In genomic region chr13:106484755-106485193, GRCh38 we compare ENCODE assay signal across 18 cellular contexts. TPM values are rescaled to one million over a fixed set of nuclear protein-coding genes. Genes with fewer than 3 reads are reported as not detected.
DNase-seq lines count a peak whose midpoint lies in the region; ATAC-seq and TF ChIP-seq lines count a peak whose summit lies in the region.
"Had no signal": no experiment of that assay in that cellular context is flagged by ENCODE, and none has a peak within 500 bp of the region (broad histone marks: within the 10 kb centered on the region; RNA-seq: fewer than 3 reads in every experiment).

No MANE protein-coding gene starts in this region.

- H3K9me3 Mint-ChIP-seq in activated T-cell treated with anti-CD3 and anti-CD28 coated beads, Interleukin-2, amount 50 U/mL, for 72 hours: peaks cover 0 to 3% of the 10 kb centered on the region in 2 donors
- H3K9me3 Mint-ChIP-seq: activated CD8-positive, alpha-beta T cell treated with anti-CD3 and anti-CD28 coated beads for 36 hours; activated naive CD4-positive, alpha-beta T cell treated with anti-CD3 and anti-CD28 coated beads, Interleukin-2, amount 10 ng/mL, durations not matched to agents 7 days and 5 days had no signal

- H3K27me3 ChIP-seq in upper lobe of left lung: no peaks in the 10 kb centered on the region

- peak overlapping the region in 3 of 4 donors; percentile 21 to 42 (median 38) for H3K27ac ChIP-seq in upper lobe of left lung
- H3K27ac ChIP-seq: C4-2B, RWPE1 had no signal

- no peaks in the 10 kb centered on the region for H3K9me3 ChIP-seq in upper lobe of left lung

- H3K27ac Mint-ChIP-seq in activated T-cell treated with anti-CD3 and anti-CD28 coated beads, Interleukin-2, amount 50 U/mL, for 72 hours: no peak overlapping the region
- H3K27ac Mint-ChIP-seq: activated CD8-positive, alpha-beta T cell treated with anti-CD3 and anti-CD28 coated beads for 36 hours; activated naive CD4-positive, alpha-beta T cell treated with anti-CD3 and anti-CD28 coated beads, Interleukin-2, amount 10 ng/mL, durations not matched to agents 7 days and 5 days; progenitor cell of endocrine pancreas had no signal

- H3K4me3 ChIP-seq in fibroblast of mammary gland (ENCODE audit: control insufficient read depth, low read depth, low read length) (no peak overlapping the region), upper lobe of left lung (peak overlapping the region in 1 of 4 donors; percentile 13)

- DNase-seq in RPMI7951 (ENCODE audit: low read depth) (peak; percentile 52), fibroblast of mammary gland (ENCODE audit: low read depth) (peak; percentile 33), mucosa of gallbladder (ENCODE audit: low spot score) (peak; percentile 23), upper lobe of left lung (no peak), HCEC 1CT (no peak)
- no peak for DNase-seq in activated T-cell treated with anti-CD3 and anti-CD28 coated beads, Interleukin-2, amount 50 U/mL, for 72 hours
- DNase-seq: activated CD8-positive, alpha-beta T cell treated with anti-CD3 and anti-CD28 coated beads for 36 hours; activated naive CD4-positive, alpha-beta T cell treated with anti-CD3 and anti-CD28 coated beads, Interleukin-2, amount 10 ng/mL, durations not matched to agents 7 days and 5 days; DND-41; KG1; mesendoderm; NCI-H1694; NCI-H524; stimulated activated CD4-positive, alpha-beta T cell treated with anti-CD3 and anti-CD28 coated beads, Interleukin-2, amount 100 ng/mL, for 24 hours had no signal

- H3K4me3 Mint-ChIP-seq in activated T-cell treated with anti-CD3 and anti-CD28 coated beads, Interleukin-2, amount 50 U/mL, for 72 hours: no peak overlapping the region
- H3K4me3 Mint-ChIP-seq: activated CD8-positive, alpha-beta T cell treated with anti-CD3 and anti-CD28 coated beads for 36 hours; activated naive CD4-positive, alpha-beta T cell treated with anti-CD3 and anti-CD28 coated beads, Interleukin-2, amount 10 ng/mL, durations not matched to agents 7 days and 5 days had no signal

- WGBS in upper lobe of left lung, 2 donors: 1 to 3% methylated on average over 9 of the region's 9 CpGs

- peaks cover 0 to 15% (median 7%) of the 10 kb centered on the region in 4 donors for H3K4me1 ChIP-seq in upper lobe of left lung

- no peak for TF ChIP-seq POLR2A in upper lobe of left lung (IDR thresholded peaks at IDR 0.05)

- no peak for TF ChIP-seq CTCF in fibroblast of mammary gland (conservative IDR thresholded peaks at IDR 0.05; ENCODE audit: control insufficient read depth, insufficient read depth, low read depth, low read length)
- peak in 1 of 6 experiments; percentile 16 for TF ChIP-seq CTCF in upper lobe of left lung (IDR thresholded peaks at IDR 0.05)

- peaks cover 56% of the 10 kb centered on the region for H3K27me3 Mint-ChIP-seq in activated T-cell treated with anti-CD3 and anti-CD28 coated beads, Interleukin-2, amount 50 U/mL, for 72 hours (ENCODE audit: low read depth)
- H3K27me3 Mint-ChIP-seq: progenitor cell of endocrine pancreas had no signal

- no peaks in the 10 kb centered on the region for H3K36me3 ChIP-seq in upper lobe of left lung

- ATAC-seq in upper lobe of left lung (ENCODE audit: low FRiP score in 2 of 2): peak; percentile 65 to 73
- no peak for ATAC-seq in activated T-cell treated with anti-CD3 and anti-CD28 coated beads, Interleukin-2, amount 50 U/mL, for 72 hours (replicated peaks in 1 of 2)
- ATAC-seq in HG02970 (IDR thresholded peaks at IDR 0.05; ENCODE audit: low FRiP score, unreplicated experiment): no peak
- ATAC-seq: activated CD8-positive, alpha-beta T cell treated with anti-CD3 and anti-CD28 coated beads for 36 hours had no signal

- no peak for TF ChIP-seq EP300 in upper lobe of left lung (IDR thresholded peaks at IDR 0.05)

- no peaks in the 10 kb centered on the region for H3K4me1 Mint-ChIP-seq in activated T-cell treated with anti-CD3 and anti-CD28 coated beads, Interleukin-2, amount 50 U/mL, for 72 hours (ENCODE audit: low read depth)
- H3K4me1 Mint-ChIP-seq: activated naive CD4-positive, alpha-beta T cell treated with anti-CD3 and anti-CD28 coated beads, Interleukin-2, amount 10 ng/mL, durations not matched to agents 7 days and 5 days had no signal

- H3K36me3 Mint-ChIP-seq in activated T-cell treated with anti-CD3 and anti-CD28 coated beads, Interleukin-2, amount 50 U/mL, for 72 hours (ENCODE audit: insufficient read depth in 2 of 2): no peaks in the 10 kb centered on the region
- H3K36me3 Mint-ChIP-seq: activated naive CD4-positive, alpha-beta T cell treated with anti-CD3 and anti-CD28 coated beads, Interleukin-2, amount 10 ng/mL, durations not matched to agents 7 days and 5 days had no signal

RNA-seq across cellular contexts. Expression of gene EFNB2, which starts 50.7 kb away (rescaled TPM):
- total RNA-seq in RPMI7951 (2014; rRNA removed; shearing (Covaris generic)): 11.6 and 14.3 TPM in 2 replicates
- total RNA-seq in mucosa of gallbladder (12.9 TPM), upper lobe of left lung (10 to 100 TPM; 23.0 to 45.7 (median 30.9) TPM)
- under 1 TPM; 0.23 to 0.24 TPM for total RNA-seq in activated T-cell treated with anti-CD3 and anti-CD28 coated beads, Interleukin-2, amount 50 U/mL, for 72 hours

Comparison
In these comparisons a context has a peak if more than half of its experiments do, and no peak if none do; other contexts are left out.
1. DNase-seq: peak in RPMI7951 (single experiment), fibroblast of mammary gland (single experiment) and mucosa of gallbladder (single experiment); none in upper lobe of left lung (0 of 2), activated T-cell treated with anti-CD3 and anti-CD28 coated beads, Interleukin-2, amount 50 U/mL, for 72 hours (0 of 2) and HCEC 1CT (single experiment).
2. ATAC-seq: peak in upper lobe of left lung (2 of 2); none in activated T-cell treated with anti-CD3 and anti-CD28 coated beads, Interleukin-2, amount 50 U/mL, for 72 hours (0 of 2) and HG02970 (single experiment).
3. RNA of gene EFNB2, which starts 50.7 kb away (total RNA-seq): 23.0 to 45.7 TPM in upper lobe of left lung, 11.6 to 14.3 TPM in RPMI7951 and 12.9 TPM in mucosa of gallbladder (single experiment); 0.23 to 0.24 TPM in activated T-cell treated with anti-CD3 and anti-CD28 coated beads, Interleukin-2, amount 50 U/mL, for 72 hours; every median in the first group is over 10 times any median in the second.